10 cellular contexts compared by ENCODE assay signal in genomic region chr11:75100314-75100713, GRCh38. TPM values are rescaled to one million over a fixed set of nuclear protein-coding genes. Genes with fewer than 3 reads are reported as not detected.
A peak's percentile ranks its signal among the peaks of the same experiment; 100 is the strongest.
DNase-seq lines count a peak whose midpoint lies in the region; ATAC-seq and TF ChIP-seq lines count a peak whose summit lies in the region.
"Had no signal": no experiment of that assay in that cellular context is flagged by ENCODE, and none has a peak within 500 bp of the region (broad histone marks: within the 10 kb centered on the region; RNA-seq: fewer than 3 reads in every experiment).

No MANE protein-coding gene starts in this region.

- H3K27me3 ChIP-seq in A673 (replicated peaks; ENCODE audit: insufficient read depth, low read depth, low read length, poor library complexity), result peaks cover 3% of the 10 kb centered on the region

- H3K9me3 ChIP-seq in mucosa of descending colon (no peaks in the 10 kb centered on the region), A673 (ENCODE audit: low read depth, low read length, poor library complexity, severe bottlenecking) (no peaks in the 10 kb centered on the region)

- BruUV-seq in A673 (replicated peaks; lab: Mats Ljungman, UMichigan), result no TSS peak

- POLR2A ChIA-PET in A673 (lab: Charles Lee; ENCODE audit: low non-redundant PET), result no interaction called here

- H3K36me3 ChIP-seq in mucosa of descending colon (ENCODE audit: low read depth) (no peaks in the 10 kb centered on the region), A673 (ENCODE audit: insufficient read depth, low read length, poor library complexity, severe bottlenecking) (no peaks in the 10 kb centered on the region)

- H3K4me3 ChIP-seq in mucosa of descending colon (no peak overlapping the region), A673 (ENCODE audit: low read depth, low read length, poor library complexity, severe bottlenecking) (no peak overlapping the region)

- intact Hi-C loops in mucosa of descending colon (cut with DNase I, micrococcal nuclease), result no loop called here
- intact Hi-C loops in A673 (cut with micrococcal nuclease; ENCODE audit: unreplicated experiment), result no loop called here

- DNase-seq in activated T-cell treated with anti-CD3 and anti-CD28 coated beads for 24 hours (ENCODE audit: low read depth) (peak; percentile 26), activated T-cell treated with anti-CD3 and anti-CD28 coated beads for 4 hours (no peak), RPMI7951 (ENCODE audit: low read depth) (peak; percentile 85), mucosa of descending colon (peak in 1 of 3 donors; percentile 2), ecto neural progenitor cell (ENCODE audit: low spot score) (no peak), NCI-H82 treated with DMSO at 0.1 percent for 48 hours (lab: John Stamatoyannopoulos, UW; ENCODE audit: unreplicated experiment) (no peak), A673 (ENCODE audit: low spot score) (no peak)
- DNase-seq: DND-41 had no signal

- CTCF ChIA-PET in A673 (lab: Charles Lee), result no interaction called here

- no peak overlapping the region for H3K27ac ChIP-seq in A673 (ENCODE audit: low read depth, low read length, poor library complexity, severe bottlenecking)

- H3K4me1 ChIP-seq in mucosa of descending colon (ENCODE audit: low read depth), result no peaks in the 10 kb centered on the region
- no peaks in the 10 kb centered on the region for H3K4me1 ChIP-seq in A673 (ENCODE audit: insufficient read depth, low read length, poor library complexity, severe bottlenecking)

- ATAC-seq in HG02884 (IDR thresholded peaks at IDR 0.05; ENCODE audit: unreplicated experiment) (peak; percentile 95), mucosa of descending colon (peak; percentile 51)

- TF ChIP-seq CTCF in mucosa of descending colon (IDR thresholded peaks at IDR 0.05) (no peak), A673 (conservative IDR thresholded peaks at IDR 0.05; ENCODE audit: low read depth, low read length) (no peak)

RNA-seq across cellular contexts. Expression of gene OR2AT4, which starts 3.6 kb away (rescaled TPM):
- not detected in 2 replicates for total RNA-seq in RPMI7951 (2014; rRNA removed; shearing (Covaris generic))
- total RNA-seq in mucosa of descending colon (not detected), A673 (2021) (not detected in 2 replicates)
- total RNA-seq: skeletal muscle tissue had no signal

RNA-seq across cellular contexts. Expression of gene SLCO2B1, which starts 50.6 kb away (rescaled TPM):
- total RNA-seq in RPMI7951 (2014; rRNA removed; shearing (Covaris generic)), result 0.39 and 0.60 TPM in 2 replicates
- 10 to 100 TPM; 65.6 to 93.0 (median 73.1) TPM for total RNA-seq in mucosa of descending colon
- total RNA-seq in A673 (2021), result 1.0 and 1.1 TPM in 2 replicates

Comparison
In these comparisons a context has a peak if more than half of its experiments do, and no peak if none do; other contexts are left out.
1. DNase-seq: peak in activated T-cell treated with anti-CD3 and anti-CD28 coated beads for 24 hours (single experiment) and RPMI7951 (single experiment); none in activated T-cell treated with anti-CD3 and anti-CD28 coated beads for 4 hours (single experiment), ecto neural progenitor cell (single experiment), NCI-H82 treated with DMSO at 0.1 percent for 48 hours (single experiment) and A673 (single experiment).
2. RNA of gene SLCO2B1, which starts 50.6 kb away (total RNA-seq): 65.6 to 93.0 TPM in mucosa of descending colon; 1.0 to 1.1 TPM in A673 and 0.39 to 0.60 TPM in RPMI7951; every median in the first group is over 10 times any median in the second.